In genomic region chr14:75430526-75430925, GRCh38 we compare ENCODE assay signal across 12 cellular contexts. TPM values are rescaled to one million over a fixed set of nuclear protein-coding genes. Genes with fewer than 3 reads are reported as not detected.
DNase-seq lines count a peak whose midpoint lies in the region; ATAC-seq, FAIRE-seq and TF ChIP-seq lines count a peak whose summit lies in the region.
"Had no signal": no experiment of that assay in that cellular context is flagged by ENCODE, and none has a peak within 500 bp of the region (broad histone marks: within the 10 kb centered on the region; RNA-seq: fewer than 3 reads in every experiment).

No MANE protein-coding gene starts in this region.

- H3K36me3 Mint-ChIP-seq in CD4-positive, alpha-beta memory T cell = no peaks in the 10 kb centered on the region

- H3K4me1 Mint-ChIP-seq in CD4-positive, alpha-beta memory T cell = peaks cover 2 to 19% (median 5%) of the 10 kb centered on the region in 4 donors

- peak overlapping the region; percentile 37 for H3K27ac ChIP-seq in HL-60 (replicated peaks)
- H3K27ac ChIP-seq in subcutaneous abdominal adipose tissue (ENCODE audit: low read depth, low read length) = peak overlapping the region; percentile 74
- H3K27ac ChIP-seq in small intestine (ENCODE audit: low read depth in 1 of 2, low read length in 1 of 2) = no peak overlapping the region
- no peak overlapping the region for H3K27ac ChIP-seq in CD4-positive, alpha-beta memory T cell (ENCODE audit: low read depth, low read length)

- H3K9ac ChIP-seq in subcutaneous abdominal adipose tissue (ENCODE audit: low read length in 5 of 5) = peak overlapping the region in 4 of 5 donors; percentile 8 to 74 (median 18)

- H3K4me1 ChIP-seq in subcutaneous abdominal adipose tissue (ENCODE audit: control insufficient read depth in 5 of 5, insufficient read depth in 5 of 5, low read length in 5 of 5) (peaks cover 20 to 74% (median 61%) of the 10 kb centered on the region in 5 donors), small intestine (ENCODE audit: control insufficient read depth in 2 of 2, insufficient read depth in 1 of 2, low read depth in 1 of 2, low read length in 1 of 2) (peaks cover 0 to 5% of the 10 kb centered on the region in 2 donors)
- peaks cover 10% of the 10 kb centered on the region for H3K4me1 ChIP-seq in CD4-positive, alpha-beta memory T cell (ENCODE audit: insufficient read depth, low read length)

- CTCF ChIA-PET in CD4-positive, alpha-beta memory T cell (lab: Charles Lee; ENCODE audit: partially characterized antibody) = no interaction called here

- peak overlapping the region in 1 of 8 donors; percentile 57 for H3K4me3 Mint-ChIP-seq in CD4-positive, alpha-beta memory T cell

- POLR2A ChIA-PET in CD4-positive, alpha-beta memory T cell (lab: Charles Lee; ENCODE audit: partially characterized antibody) = no interaction called here

- no peak overlapping the region for H3K27ac Mint-ChIP-seq in CD4-positive, alpha-beta memory T cell

- no peak for FAIRE-seq in small intestine (lab: Jason Lieb, UNC)

- DNase-seq in HL-60 (ENCODE audit: low read depth in 1 of 2, low spot score in 1 of 2) (no peak), cerebellar cortex (ENCODE audit: low spot score) (peak; percentile 67), left kidney (ENCODE audit: low read depth, low spot score) (peak; percentile 66), small intestine (no peak), NCI-H1417 (lab: John Stamatoyannopoulos, UW) (no peak)
- no peak for DNase-seq in CD4-positive, alpha-beta memory T cell
- DNase-seq: cortex of kidney; GDM1; left lung; stimulated activated CD4-positive, alpha-beta T cell treated with anti-CD3 and anti-CD28 coated beads, Interleukin-4, amount 100 ng/mL, for 24 hours had no signal

- H3K9me3 ChIP-seq in subcutaneous abdominal adipose tissue (ENCODE audit: control insufficient read depth in 5 of 5, low read length in 5 of 5) (no peaks in the 10 kb centered on the region), small intestine (ENCODE audit: control insufficient read depth, low read depth) (no peaks in the 10 kb centered on the region)
- H3K9me3 ChIP-seq in CD4-positive, alpha-beta memory T cell (ENCODE audit: control insufficient read depth in 1 of 2, low read length in 2 of 2) = no peaks in the 10 kb centered on the region
- H3K9me3 ChIP-seq: left lung had no signal

- H3K36me3 ChIP-seq in subcutaneous abdominal adipose tissue (ENCODE audit: control insufficient read depth in 5 of 5, insufficient read depth in 5 of 5, low read length in 5 of 5) = peaks cover 0 to 35% (median 31%) of the 10 kb centered on the region in 5 donors
- H3K36me3 ChIP-seq in small intestine (ENCODE audit: control insufficient read depth in 2 of 2, insufficient read depth in 2 of 2, low read length in 2 of 2) = no peaks in the 10 kb centered on the region
- H3K36me3 ChIP-seq in CD4-positive, alpha-beta memory T cell (ENCODE audit: insufficient read depth, low read length) = no peaks in the 10 kb centered on the region

- H3K4me3 ChIP-seq in HL-60 (replicated peaks; ENCODE audit: insufficient read depth, low read length) (no peak overlapping the region), subcutaneous abdominal adipose tissue (ENCODE audit: low read depth in 1 of 5, low read length in 5 of 5) (peak overlapping the region; percentile 38 to 88 (median 75)), small intestine (ENCODE audit: low read depth in 1 of 2, low read length in 2 of 2) (no peak overlapping the region)
- no peak overlapping the region for H3K4me3 ChIP-seq in CD4-positive, alpha-beta memory T cell (ENCODE audit: low read length in 2 of 2)

- intact Hi-C loops in CD4-positive, alpha-beta memory T cell (cut with micrococcal nuclease) = no loop called here

- H3K9me3 Mint-ChIP-seq in CD4-positive, alpha-beta memory T cell = no peaks in the 10 kb centered on the region

- no peak for ATAC-seq in GM19397 (IDR thresholded peaks at IDR 0.05; ENCODE audit: unreplicated experiment)

- no peak for TF ChIP-seq CTCF in HL-60 (IDR thresholded peaks at IDR 0.05; ENCODE audit: insufficient read depth, low read length)

- 59 to 70% (median 65%) methylated on average over 10 of the region's 10 CpGs for WGBS in small intestine, 3 donors

- H3K27me3 ChIP-seq in HL-60 (ENCODE audit: insufficient read depth, poor library complexity, severe bottlenecking) (no peaks in the 10 kb centered on the region), subcutaneous abdominal adipose tissue (ENCODE audit: control insufficient read depth in 5 of 5, insufficient read depth in 4 of 5, low read length in 5 of 5) (no peaks in the 10 kb centered on the region), small intestine (ENCODE audit: control insufficient read depth in 2 of 2, insufficient read depth in 2 of 2, low read length in 2 of 2) (no peaks in the 10 kb centered on the region)
- no peaks in the 10 kb centered on the region for H3K27me3 ChIP-seq in CD4-positive, alpha-beta memory T cell (ENCODE audit: insufficient read depth, low read length)
- H3K27me3 ChIP-seq: left lung had no signal

- H3K27me3 Mint-ChIP-seq in CD4-positive, alpha-beta memory T cell = peaks cover 16 to 20% of the 10 kb centered on the region in 2 donors

RNA-seq across cellular contexts. Expression of gene JDP2, which starts 2.7 kb away (rescaled TPM):
- 10 to 100 TPM; 41.6 to 45.6 (median 42.7) TPM for polyA plus RNA-seq in small intestine
- total RNA-seq in CD4-positive, alpha-beta memory T cell = under 1 TPM; 0.78 to 0.79 TPM
- under 1 TPM in 1 of 2 donors, not detected in 1; 0.20 TPM for polyA plus RNA-seq in CD4-positive, alpha-beta memory T cell

Comparison
In these comparisons a context has a peak if more than half of its experiments do, and no peak if none do; other contexts are left out.
1. DNase-seq: peak in cerebellar cortex (single experiment) and left kidney (single experiment); none in HL-60 (0 of 2), small intestine (single experiment), NCI-H1417 (0 of 3) and CD4-positive, alpha-beta memory T cell (0 of 5).
2. H3K27ac ChIP-seq: peak in HL-60 (single experiment) and subcutaneous abdominal adipose tissue (single experiment); none in small intestine (0 of 2) and CD4-positive, alpha-beta memory T cell (single experiment).
3. H3K4me3 ChIP-seq: peak in subcutaneous abdominal adipose tissue (5 of 5); none in HL-60 (single experiment), small intestine (0 of 2) and CD4-positive, alpha-beta memory T cell (0 of 2).
4. RNA of gene JDP2, which starts 2.7 kb away (polyA plus RNA-seq): 41.6 to 45.6 TPM in small intestine; 0.20 TPM in CD4-positive, alpha-beta memory T cell; every median in the first group is over 10 times any median in the second.